ENCODE assay signal across 23 cellular contexts in genomic region chr2:231527955-231528635, GRCh38. TPM values are rescaled to one million over a fixed set of nuclear protein-coding genes. Genes with fewer than 3 reads are reported as not detected.
"Had no signal": no experiment of that assay in that cellular context is flagged by ENCODE, and none has a peak within 500 bp of the region (broad histone marks: within the 10 kb centered on the region; RNA-seq: fewer than 3 reads in every experiment).

No MANE protein-coding gene starts in this region.

- H3K4me3 Mint-ChIP-seq: activated CD4-positive, alpha-beta T cell treated with anti-CD3 and anti-CD28 coated beads for 36 hours; activated T-cell treated with anti-CD3 and anti-CD28 coated beads, Interleukin-2, amount 50 U/mL, for 72 hours; nephron progenitor cell; WTC11 had no signal

- H3K9me3 ChIP-seq: colonic mucosa, esophagus muscularis mucosa, left ventricle myocardium inferior had no signal

- H3K36me3 ChIP-seq: brain microvascular endothelial cell, colonic mucosa, esophagus muscularis mucosa, left ventricle myocardium inferior had no signal

- H2AFZ ChIP-seq: hepatocyte had no signal

- DNase-seq: activated CD4-positive, alpha-beta T cell treated with anti-CD3 and anti-CD28 coated beads for 36 hours; activated CD4-positive, alpha-beta T cell treated with anti-CD3 and anti-CD28 coated beads, Interleukin-2, amount 50 U/mL, for 4 hours; activated CD8-positive, alpha-beta memory T cell treated with anti-CD3 and anti-CD28 coated beads for 24 hours; activated CD8-positive, alpha-beta memory T cell treated with anti-CD3 and anti-CD28 coated beads, Interleukin-2, amount 50 U/mL, for 4 hours; activated gamma-delta T cell; activated T-cell treated with anti-CD3 and anti-CD28 coated beads, Interleukin-2, amount 50 U/mL, for 72 hours; aorta; brain microvascular endothelial cell; colonic mucosa; glutamatergic neuron; left ventricle myocardium inferior; nephron progenitor cell; occipital lobe; stimulated activated CD4-positive, alpha-beta T cell treated with anti-CD3 and anti-CD28 coated beads, Interleukin-2, amount 100 ng/mL, for 48 hours; stimulated activated CD8-positive, alpha-beta memory T cell treated with anti-CD3 and anti-CD28 coated beads, Interleukin-4, amount 100 ng/mL, for 48 hours; stimulated activated naive CD4-positive, alpha-beta T cell; T-helper 9 cell had no signal

- H3K36me3 Mint-ChIP-seq: activated naive CD4-positive, alpha-beta T cell treated with anti-CD3 and anti-CD28 coated beads, Interleukin-2, amount 50 U/mL, for 72 hours; WTC11 had no signal

- H3K4me3 ChIP-seq: colonic mucosa, dorsolateral prefrontal cortex, esophagus muscularis mucosa, hepatocyte, left ventricle myocardium inferior had no signal

- H3K27ac Mint-ChIP-seq: activated CD4-positive, alpha-beta T cell treated with anti-CD3 and anti-CD28 coated beads for 36 hours; activated naive CD4-positive, alpha-beta T cell treated with anti-CD3 and anti-CD28 coated beads, Interleukin-2, amount 50 U/mL, for 72 hours; activated T-cell treated with anti-CD3 and anti-CD28 coated beads, Interleukin-2, amount 50 U/mL, for 72 hours; nephron progenitor cell; WTC11 had no signal

- ATAC-seq: activated CD4-positive, alpha-beta T cell treated with anti-CD3 and anti-CD28 coated beads for 36 hours; activated naive CD4-positive, alpha-beta T cell treated with anti-CD3 and anti-CD28 coated beads, Interleukin-2, amount 50 U/mL, for 72 hours; activated T-cell treated with anti-CD3 and anti-CD28 coated beads, Interleukin-2, amount 50 U/mL, for 72 hours; SK-N-SH treated with all-trans-retinoic acid at 6 μM for 48 hours; WTC11 had no signal

- H3K79me2 ChIP-seq: hepatocyte had no signal

- H3K4me2 ChIP-seq: hepatocyte had no signal

- H3K9me3 Mint-ChIP-seq: activated naive CD4-positive, alpha-beta T cell treated with anti-CD3 and anti-CD28 coated beads, Interleukin-2, amount 50 U/mL, for 72 hours; activated T-cell treated with anti-CD3 and anti-CD28 coated beads, Interleukin-2, amount 50 U/mL, for 72 hours; nephron progenitor cell; WTC11 had no signal

- H3K27ac ChIP-seq: brain microvascular endothelial cell, colonic mucosa, dorsolateral prefrontal cortex, esophagus muscularis mucosa, hepatocyte, left ventricle myocardium inferior had no signal

RNA-seq across cellular contexts. Expression of gene NMUR1, which starts 2.1 kb away (rescaled TPM):
- total RNA-seq: activated CD4-positive, alpha-beta T cell treated with anti-CD3 and anti-CD28 coated beads for 36 hours; activated naive CD4-positive, alpha-beta T cell treated with anti-CD3 and anti-CD28 coated beads, Interleukin-2, amount 50 U/mL, for 72 hours; occipital lobe had no signal
